Comparison of ENCODE assay signal across 15 cellular contexts in genomic region chr4:57094482-57095223, GRCh38. TPM values are rescaled to one million over a fixed set of nuclear protein-coding genes. Genes with fewer than 3 reads are reported as not detected.
A peak's percentile ranks its signal among the peaks of the same experiment; 100 is the strongest.
DNase-seq lines count a peak whose midpoint lies in the region; FAIRE-seq and TF ChIP-seq lines count a peak whose summit lies in the region.
"Had no signal": no experiment of that assay in that cellular context is flagged by ENCODE, and none has a peak within 500 bp of the region (broad histone marks: within the 10 kb centered on the region; RNA-seq: fewer than 3 reads in every experiment).

No MANE protein-coding gene starts in this region.

- no peak for TF ChIP-seq POLR2A in breast epithelium (IDR thresholded peaks at IDR 0.05)

- no peaks in the 10 kb centered on the region for H3K27me3 ChIP-seq in mammary epithelial cell (ENCODE audit: insufficient read depth, low read length)
- H3K27me3 ChIP-seq in breast epithelium: no peaks in the 10 kb centered on the region
- no peaks in the 10 kb centered on the region for H3K27me3 ChIP-seq in brain microvascular endothelial cell (replicated peaks)
- H3K27me3 ChIP-seq: esophagus squamous epithelium had no signal

- peaks cover 58% of the 10 kb centered on the region for H3K79me2 ChIP-seq in mammary epithelial cell (ENCODE audit: insufficient read depth, low read length)

- peak; percentile 44 for FAIRE-seq in urothelium cell line (lab: Jason Lieb, UNC)

- 94% methylated on average over 6 of the region's 7 CpGs for WGBS in mammary epithelial cell (ENCODE audit: low coverage, missing lambda C conversion rate)

- H3K4me2 ChIP-seq in mammary epithelial cell (ENCODE audit: insufficient read depth, low read depth, low read length): no peak overlapping the region
- H3K4me2 ChIP-seq: KMS-11 had no signal

- no peak overlapping the region for H2AFZ ChIP-seq in mammary epithelial cell (ENCODE audit: low read depth, low read length)

- TF ChIP-seq CTCF in mammary epithelial cell (conservative IDR thresholded peaks at IDR 0.05 in 1 of 2, IDR thresholded peaks at IDR 0.05 in 1 of 2; ENCODE audit: extremely low read depth in 1 of 2, insufficient read depth in 1 of 2, low read depth in 1 of 2, low read length in 2 of 2) (no peak), breast epithelium (IDR thresholded peaks at IDR 0.05) (no peak), brain microvascular endothelial cell (IDR thresholded peaks at IDR 0.05; ENCODE audit: low read depth, low read length, missing control alignments) (peak; percentile 27)

- DNase-seq in mammary epithelial cell (peak; percentile 34), breast epithelium (ENCODE audit: low spot score in 2 of 2) (no peak), brain microvascular endothelial cell (peak; percentile 81), kidney tubule cell (ENCODE audit: low spot score) (peak; percentile 89), urothelium cell line (ENCODE audit: low spot score) (no peak), DMS53 treated with DMSO at 0.1 percent for 48 hours (lab: John Stamatoyannopoulos, UW; ENCODE audit: unreplicated experiment) (no peak), cerebellum (ENCODE audit: low spot score) (no peak)
- DNase-seq in stimulated activated CD8-positive, alpha-beta memory T cell treated with anti-CD3 and anti-CD28 coated beads, Interleukin-4, amount 100 ng/mL, for 48 hours: no peak
- DNase-seq: 8988T; DMS 273 treated with DMSO at 0.1 percent for 48 hours; esophagus squamous epithelium; NCI-H2107; stimulated activated CD4-positive, alpha-beta T cell treated with anti-CD3 and anti-CD28 coated beads, Interleukin-4, amount 100 ng/mL, for 1 hour had no signal

- CTCF ChIA-PET in mammary epithelial cell (lab: Charles Lee; ENCODE audit: low non-redundant PET): no interaction called here

- H3K27ac ChIP-seq in mammary epithelial cell (ENCODE audit: insufficient read depth, low read depth, low read length) (no peak overlapping the region), breast epithelium (peak overlapping the region in 1 of 2 donors; percentile 38), brain microvascular endothelial cell (peak overlapping the region; percentile 77)
- H3K27ac ChIP-seq: KMS-11 had no signal

- intact Hi-C loops in mammary epithelial cell (cut with micrococcal nuclease) (no loop called here), breast epithelium (cut with DNase I; ENCODE audit: low total_unique reads) (no loop called here)

- H3K36me3 ChIP-seq in mammary epithelial cell (ENCODE audit: insufficient read depth, low read length) (peaks cover 5% of the 10 kb centered on the region), breast epithelium (no peaks in the 10 kb centered on the region), brain microvascular endothelial cell (replicated peaks) (peaks cover 61% of the 10 kb centered on the region)
- H3K36me3 ChIP-seq: esophagus squamous epithelium had no signal

- no peak overlapping the region for H3K9ac ChIP-seq in mammary epithelial cell (ENCODE audit: insufficient read depth, low read length)
- H3K9ac ChIP-seq: KMS-11 had no signal

- H3K4me3 ChIP-seq in mammary epithelial cell (replicated peaks in 1 of 3; ENCODE audit: insufficient read depth in 1 of 3, low read depth in 2 of 3, low read length in 3 of 3) (no peak overlapping the region), breast epithelium (no peak overlapping the region), brain microvascular endothelial cell (ENCODE audit: low read depth, low read length) (no peak overlapping the region)
- H3K4me3 ChIP-seq: esophagus squamous epithelium had no signal

- no peaks in the 10 kb centered on the region for H4K20me1 ChIP-seq in mammary epithelial cell (ENCODE audit: insufficient read depth, low read length)

- BruUV-seq in mammary epithelial cell (replicated peaks; lab: Mats Ljungman, UMichigan): no TSS peak

- in situ Hi-C loops in mammary epithelial cell (cut with MboI; ENCODE audit: low sequenced_read_pairs in 2 of 2) (no loop called here), brain microvascular endothelial cell (cut with HindIII; ENCODE audit: low pct_ligation_motif_present, low sequenced_read_pairs) (no loop called here)

- H3K4me1 ChIP-seq in mammary epithelial cell (ENCODE audit: insufficient read depth, low read length) (peaks cover 12% of the 10 kb centered on the region), breast epithelium (no peaks in the 10 kb centered on the region)

- dilution Hi-C loops in mammary epithelial cell (cut with HindIII; ENCODE audit: low sequenced_read_pairs): no loop called here

- H3K9me3 ChIP-seq in mammary epithelial cell (replicated peaks; ENCODE audit: insufficient read depth, low read length): no peaks in the 10 kb centered on the region
- no peaks in the 10 kb centered on the region for H3K9me3 ChIP-seq in breast epithelium
- H3K9me3 ChIP-seq: esophagus squamous epithelium had no signal

RNA-seq across cellular contexts. Expression of gene IGFBP7, which starts 15.5 kb away (rescaled TPM):
- total RNA-seq in mammary epithelial cell (100 to 1,000 TPM in 1 of 2 donors, 10 to 100 TPM in 1; 73.4 to 300 TPM), breast epithelium (100 to 1,000 TPM; 205 to 769 (median 622) TPM), cerebellum (26.9 TPM)
- polyA plus RNA-seq in mammary epithelial cell: 159 TPM
- polyA minus RNA-seq in mammary epithelial cell: 42.0 TPM
- total RNA-seq: OCI-LY7 had no signal

Comparison
In these comparisons a context has a peak if more than half of its experiments do, and no peak if none do; other contexts are left out.
1. DNase-seq: peak in mammary epithelial cell (single experiment), brain microvascular endothelial cell (single experiment) and kidney tubule cell (single experiment); none in breast epithelium (0 of 2), urothelium cell line (single experiment), stimulated activated CD8-positive, alpha-beta memory T cell treated with anti-CD3 and anti-CD28 coated beads, Interleukin-4, amount 100 ng/mL, for 48 hours (single experiment), DMS53 treated with DMSO at 0.1 percent for 48 hours (single experiment) and cerebellum (single experiment).